ENCODE assay signal across 2 cellular contexts in genomic region chr16:78102865-78103264, GRCh38.
TF ChIP-seq lines count a peak whose summit lies in the region.

No MANE protein-coding gene starts in this region.

TF ChIP-seq in HepG2, 621 proteins besides CTCF, POLR2A, EP300 and RAD21 (continues in another document):
- TF ChIP-seq ZNF143 (CRISPR knock-in tag; IDR thresholded peaks at IDR 0.05) (no peak), ZFP41 (CRISPR knock-in tag; IDR thresholded peaks at IDR 0.05; ENCODE audit: borderline replicate concordance) (no peak), RFX1 (IDR thresholded peaks at IDR 0.05) (no peak), SRSF4 (IDR thresholded peaks at IDR 0.05; ENCODE audit: low read depth, low read length, poor library complexity, severe bottlenecking) (no peak), AFF4 (CRISPR knock-in tag; IDR thresholded peaks at IDR 0.05) (no peak), PHF21A (CRISPR knock-in tag; IDR thresholded peaks at IDR 0.05) (no peak), ELF3 (CRISPR knock-in tag; IDR thresholded peaks at IDR 0.05) (no peak), AGO2 (optimal IDR thresholded peaks at IDR 0.05; ENCODE audit: low read depth, low read length) (peak; percentile 33), DR1 (CRISPR knock-in tag; IDR thresholded peaks at IDR 0.05) (no peak), NRL (CRISPR knock-in tag; IDR thresholded peaks at IDR 0.05; ENCODE audit: borderline replicate concordance) (no peak), ZNF687 (CRISPR knock-in tag; IDR thresholded peaks at IDR 0.05) (0 out of 2 replicates have a peak, but pooled peaks have one; percentile 2), KLF13 (CRISPR knock-in tag; IDR thresholded peaks at IDR 0.05) (no peak), SAFB2 (CRISPR knock-in tag; IDR thresholded peaks at IDR 0.05; ENCODE audit: borderline replicate concordance, low read depth) (no peak)
- TF ChIP-seq, protein P1, sequence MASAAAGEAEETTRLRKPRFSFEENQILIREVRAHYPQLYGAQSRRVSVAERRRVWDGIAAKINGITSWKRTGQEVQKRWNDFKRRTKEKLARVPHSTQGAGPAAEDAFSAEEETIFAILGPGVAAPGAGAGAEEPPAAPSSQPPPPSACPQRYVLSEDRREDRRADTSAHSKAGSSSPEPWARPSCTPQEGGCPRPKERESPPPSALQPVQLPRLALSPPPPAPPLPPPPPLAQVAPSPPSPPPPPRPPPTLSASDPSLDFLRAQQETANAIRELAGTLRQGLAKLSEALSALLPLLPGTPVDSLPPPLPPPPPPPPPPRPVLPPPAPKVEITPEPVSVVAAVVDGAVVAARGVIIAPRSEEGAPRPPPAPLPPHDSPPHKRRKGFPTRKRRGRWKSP (CRISPR knock-in tag; IDR thresholded peaks at IDR 0.05), result no peak

TF ChIP-seq in SK-N-SH, 30 proteins besides CTCF, POLR2A, EP300 and RAD21:
- TF ChIP-seq, protein P2, sequence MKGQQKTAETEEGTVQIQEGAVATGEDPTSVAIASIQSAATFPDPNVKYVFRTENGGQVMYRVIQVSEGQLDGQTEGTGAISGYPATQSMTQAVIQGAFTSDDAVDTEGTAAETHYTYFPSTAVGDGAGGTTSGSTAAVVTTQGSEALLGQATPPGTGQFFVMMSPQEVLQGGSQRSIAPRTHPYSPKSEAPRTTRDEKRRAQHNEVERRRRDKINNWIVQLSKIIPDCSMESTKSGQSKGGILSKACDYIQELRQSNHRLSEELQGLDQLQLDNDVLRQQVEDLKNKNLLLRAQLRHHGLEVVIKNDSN (IDR thresholded peaks at IDR 0.05; ENCODE audit: borderline replicate concordance, low read depth), result no peak
- TF ChIP-seq FOXJ3 (CRISPR knock-in tag; IDR thresholded peaks at IDR 0.05), result no peak
- TF ChIP-seq, protein P3, sequence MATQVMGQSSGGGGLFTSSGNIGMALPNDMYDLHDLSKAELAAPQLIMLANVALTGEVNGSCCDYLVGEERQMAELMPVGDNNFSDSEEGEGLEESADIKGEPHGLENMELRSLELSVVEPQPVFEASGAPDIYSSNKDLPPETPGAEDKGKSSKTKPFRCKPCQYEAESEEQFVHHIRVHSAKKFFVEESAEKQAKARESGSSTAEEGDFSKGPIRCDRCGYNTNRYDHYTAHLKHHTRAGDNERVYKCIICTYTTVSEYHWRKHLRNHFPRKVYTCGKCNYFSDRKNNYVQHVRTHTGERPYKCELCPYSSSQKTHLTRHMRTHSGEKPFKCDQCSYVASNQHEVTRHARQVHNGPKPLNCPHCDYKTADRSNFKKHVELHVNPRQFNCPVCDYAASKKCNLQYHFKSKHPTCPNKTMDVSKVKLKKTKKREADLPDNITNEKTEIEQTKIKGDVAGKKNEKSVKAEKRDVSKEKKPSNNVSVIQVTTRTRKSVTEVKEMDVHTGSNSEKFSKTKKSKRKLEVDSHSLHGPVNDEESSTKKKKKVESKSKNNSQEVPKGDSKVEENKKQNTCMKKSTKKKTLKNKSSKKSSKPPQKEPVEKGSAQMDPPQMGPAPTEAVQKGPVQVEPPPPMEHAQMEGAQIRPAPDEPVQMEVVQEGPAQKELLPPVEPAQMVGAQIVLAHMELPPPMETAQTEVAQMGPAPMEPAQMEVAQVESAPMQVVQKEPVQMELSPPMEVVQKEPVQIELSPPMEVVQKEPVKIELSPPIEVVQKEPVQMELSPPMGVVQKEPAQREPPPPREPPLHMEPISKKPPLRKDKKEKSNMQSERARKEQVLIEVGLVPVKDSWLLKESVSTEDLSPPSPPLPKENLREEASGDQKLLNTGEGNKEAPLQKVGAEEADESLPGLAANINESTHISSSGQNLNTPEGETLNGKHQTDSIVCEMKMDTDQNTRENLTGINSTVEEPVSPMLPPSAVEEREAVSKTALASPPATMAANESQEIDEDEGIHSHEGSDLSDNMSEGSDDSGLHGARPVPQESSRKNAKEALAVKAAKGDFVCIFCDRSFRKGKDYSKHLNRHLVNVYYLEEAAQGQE (IDR thresholded peaks at IDR 0.05; ENCODE audit: low read depth, low read length), result no peak
- TF ChIP-seq GATA2 (CRISPR knock-in tag; IDR thresholded peaks at IDR 0.05), result no peak
- no peak for TF ChIP-seq CHD2 (IDR thresholded peaks at IDR 0.05; ENCODE audit: low read length, partially characterized antibody)
- no peak for TF ChIP-seq ELF1 (IDR thresholded peaks at IDR 0.05)
- TF ChIP-seq TCF12 (IDR thresholded peaks at IDR 0.05), result no peak
- no peak for TF ChIP-seq TAF1 (IDR thresholded peaks at IDR 0.05; ENCODE audit: borderline replicate concordance, low read depth, low read length)
- TF ChIP-seq SIN3A (IDR thresholded peaks at IDR 0.05; ENCODE audit: borderline replicate concordance, low read depth, low read length), result no peak
- TF ChIP-seq, protein P4, sequence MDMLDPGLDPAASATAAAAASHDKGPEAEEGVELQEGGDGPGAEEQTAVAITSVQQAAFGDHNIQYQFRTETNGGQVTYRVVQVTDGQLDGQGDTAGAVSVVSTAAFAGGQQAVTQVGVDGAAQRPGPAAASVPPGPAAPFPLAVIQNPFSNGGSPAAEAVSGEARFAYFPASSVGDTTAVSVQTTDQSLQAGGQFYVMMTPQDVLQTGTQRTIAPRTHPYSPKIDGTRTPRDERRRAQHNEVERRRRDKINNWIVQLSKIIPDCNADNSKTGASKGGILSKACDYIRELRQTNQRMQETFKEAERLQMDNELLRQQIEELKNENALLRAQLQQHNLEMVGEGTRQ (IDR thresholded peaks at IDR 0.05; ENCODE audit: borderline replicate concordance, low read depth, low read length), result no peak
- TF ChIP-seq POLR2AphosphoS5 (IDR thresholded peaks at IDR 0.05; ENCODE audit: low read depth, low read length), result no peak
- TF ChIP-seq MXI1 (IDR thresholded peaks at IDR 0.05; ENCODE audit: low read depth, low read length), result no peak
- no peak for TF ChIP-seq FOSL2 (IDR thresholded peaks at IDR 0.05; ENCODE audit: borderline replicate concordance, low read depth)
- no peak for TF ChIP-seq NRF1 (IDR thresholded peaks at IDR 0.05; ENCODE audit: low read depth, low read length)
- no peak for TF ChIP-seq RCOR1 (IDR thresholded peaks at IDR 0.05; ENCODE audit: low read length)
- no peak for TF ChIP-seq RFX5 (IDR thresholded peaks at IDR 0.05; ENCODE audit: low read length)
- TF ChIP-seq NFIC (IDR thresholded peaks at IDR 0.05; ENCODE audit: borderline replicate concordance), result no peak
- TF ChIP-seq JUND (IDR thresholded peaks at IDR 0.05), result no peak
- no peak for TF ChIP-seq MAX (IDR thresholded peaks at IDR 0.05; ENCODE audit: low read depth)
TF ChIP-seq in SK-N-SH: peak in this region for 0.
